8 cellular contexts compared by ENCODE assay signal in the genomic region with DNA sequence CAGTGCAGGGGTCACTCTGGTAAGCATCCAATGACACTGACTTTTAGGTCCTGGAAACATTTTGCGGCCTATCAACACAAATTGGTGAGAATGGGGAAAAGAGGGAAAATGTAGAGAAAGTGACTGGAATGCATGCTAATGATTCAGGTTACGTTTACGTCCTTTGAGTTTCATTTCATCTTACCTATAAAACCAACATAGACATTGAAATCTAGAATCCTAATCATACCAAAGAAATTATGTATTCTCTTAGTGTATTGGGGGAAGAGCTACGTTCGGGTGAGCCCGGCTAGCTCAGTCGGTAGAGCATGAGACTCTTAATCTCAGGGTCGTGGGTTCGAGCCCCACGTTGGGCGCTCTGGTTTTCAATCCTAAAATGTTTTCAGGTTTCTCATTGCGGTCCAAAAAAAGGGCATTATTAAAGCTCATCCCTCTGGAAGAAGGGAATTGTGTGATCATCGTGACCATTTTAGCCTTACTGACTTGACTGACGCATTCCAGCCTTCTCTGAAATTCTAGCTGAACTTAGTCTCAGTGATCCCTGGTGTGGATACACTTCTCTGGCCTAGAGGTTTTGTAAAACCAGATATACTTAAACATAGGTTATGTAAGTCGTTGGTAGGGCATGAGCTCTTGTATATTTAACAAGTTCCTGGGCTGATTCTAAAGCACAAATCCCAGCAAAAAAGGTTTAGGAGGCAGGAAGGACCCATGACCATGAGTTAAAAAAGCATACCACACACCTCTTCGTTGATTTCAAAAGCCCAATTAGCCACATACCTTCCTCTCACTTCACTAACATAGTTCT. TPM values are rescaled to one million over a fixed set of nuclear protein-coding genes. Genes with fewer than 3 reads are reported as not detected.
DNase-seq lines count a peak whose midpoint lies in the region; ATAC-seq lines count a peak whose summit lies in the region.

No MANE protein-coding gene starts in this region.

- H3K4me3 ChIP-seq in iPS-11a (ENCODE audit: low read depth, low read length) = peak overlapping the region; percentile 71

- intact Hi-C loops in Right ventricle myocardium inferior (cut with DNase I) = no loop called here
- intact Hi-C loops in cardiac septum (cut with DNase I) = no loop called here

- DNase-seq in Right ventricle myocardium inferior (ENCODE audit: missing footprints) (no peak), cardiac septum (ENCODE audit: low spot score) (no peak), NCI-H446 treated with DMSO at 0.1 percent for 48 hours (lab: John Stamatoyannopoulos, UW) (peak; percentile 83)
- DNase-seq in activated T-cell treated with anti-CD3 and anti-CD28 coated beads, Interleukin-2, amount 50 U/mL, for 4 hours = peak; percentile 18
- DNase-seq in stimulated activated naive CD8-positive, alpha-beta T cell treated with anti-CD3 and anti-CD28 coated beads, Interleukin-15, amount 100 ng/mL, for 72 hours = peak in 1 of 2 donors; percentile 66

- peak overlapping the region; percentile 37 for H3K4me3 Mint-ChIP-seq in activated T-cell treated with anti-CD3 and anti-CD28 coated beads, Interleukin-2, amount 50 U/mL, for 4 hours
- H3K4me3 Mint-ChIP-seq in stimulated activated naive CD8-positive, alpha-beta T cell treated with anti-CD3 and anti-CD28 coated beads, Interleukin-15, amount 100 ng/mL, for 72 hours = peak overlapping the region; percentile 19 to 73

- peak overlapping the region; percentile 49 to 89 for H3K27ac Mint-ChIP-seq in stimulated activated naive CD8-positive, alpha-beta T cell treated with anti-CD3 and anti-CD28 coated beads, Interleukin-15, amount 100 ng/mL, for 72 hours

- ATAC-seq in Right ventricle myocardium inferior = peak; percentile 8
- no peak for ATAC-seq in activated T-cell treated with anti-CD3 and anti-CD28 coated beads, Interleukin-2, amount 50 U/mL, for 4 hours
- ATAC-seq in stimulated activated naive CD8-positive, alpha-beta T cell treated with anti-CD3 and anti-CD28 coated beads, Interleukin-15, amount 100 ng/mL, for 72 hours = peak; percentile 10
- no peak for ATAC-seq in GM21737 (IDR thresholded peaks at IDR 0.05; ENCODE audit: unreplicated experiment)
- ATAC-seq in HG03469 (IDR thresholded peaks at IDR 0.05; ENCODE audit: unreplicated experiment) = no peak

- H3K4me1 Mint-ChIP-seq in activated T-cell treated with anti-CD3 and anti-CD28 coated beads, Interleukin-2, amount 50 U/mL, for 4 hours (ENCODE audit: low read depth) = peaks cover 15% of the 10 kb centered on the region
- H3K4me1 Mint-ChIP-seq in stimulated activated naive CD8-positive, alpha-beta T cell treated with anti-CD3 and anti-CD28 coated beads, Interleukin-15, amount 100 ng/mL, for 72 hours = peaks cover 12% of the 10 kb centered on the region

- H3K36me3 Mint-ChIP-seq in activated T-cell treated with anti-CD3 and anti-CD28 coated beads, Interleukin-2, amount 50 U/mL, for 4 hours (ENCODE audit: insufficient read depth) = no peaks in the 10 kb centered on the region

- no peaks in the 10 kb centered on the region for H3K9me3 Mint-ChIP-seq in activated T-cell treated with anti-CD3 and anti-CD28 coated beads, Interleukin-2, amount 50 U/mL, for 4 hours
- no peaks in the 10 kb centered on the region for H3K9me3 Mint-ChIP-seq in stimulated activated naive CD8-positive, alpha-beta T cell treated with anti-CD3 and anti-CD28 coated beads, Interleukin-15, amount 100 ng/mL, for 72 hours

- H3K27me3 Mint-ChIP-seq in activated T-cell treated with anti-CD3 and anti-CD28 coated beads, Interleukin-2, amount 50 U/mL, for 4 hours (ENCODE audit: low read depth) = no peaks in the 10 kb centered on the region
- H3K27me3 Mint-ChIP-seq in stimulated activated naive CD8-positive, alpha-beta T cell treated with anti-CD3 and anti-CD28 coated beads, Interleukin-15, amount 100 ng/mL, for 72 hours = no peaks in the 10 kb centered on the region

RNA-seq across cellular contexts. Expression of a gene that starts 18.3 kb away (rescaled TPM):
- total RNA-seq in Right ventricle myocardium inferior (29.0 TPM), cardiac septum (34.7 TPM)
- total RNA-seq in activated T-cell treated with anti-CD3 and anti-CD28 coated beads, Interleukin-2, amount 50 U/mL, for 4 hours = 10 to 100 TPM; 63.4 to 73.4 (median 72.0) TPM

RNA-seq across cellular contexts. Expression of a gene that starts 40.3 kb away (rescaled TPM):
- total RNA-seq in Right ventricle myocardium inferior (7.6 TPM), cardiac septum (7.4 TPM)
- total RNA-seq in activated T-cell treated with anti-CD3 and anti-CD28 coated beads, Interleukin-2, amount 50 U/mL, for 4 hours = 10 to 100 TPM; 49.2 to 51.1 (median 49.5) TPM

RNA-seq across cellular contexts. Expression of a gene that starts 56.4 kb away (rescaled TPM):
- total RNA-seq in Right ventricle myocardium inferior (not detected), cardiac septum (not detected)
- total RNA-seq in activated T-cell treated with anti-CD3 and anti-CD28 coated beads, Interleukin-2, amount 50 U/mL, for 4 hours = under 1 TPM in 1 of 3 donors, not detected in 2; 0.10 TPM

Comparison
In these comparisons a context has a peak if more than half of its experiments do, and no peak if none do; other contexts are left out.
1. ATAC-seq: peak in Right ventricle myocardium inferior (single experiment) and stimulated activated naive CD8-positive, alpha-beta T cell treated with anti-CD3 and anti-CD28 coated beads, Interleukin-15, amount 100 ng/mL, for 72 hours (single experiment); none in activated T-cell treated with anti-CD3 and anti-CD28 coated beads, Interleukin-2, amount 50 U/mL, for 4 hours (0 of 2), GM21737 (single experiment) and HG03469 (single experiment).
2. DNase-seq: peak in NCI-H446 treated with DMSO at 0.1 percent for 48 hours (single experiment) and activated T-cell treated with anti-CD3 and anti-CD28 coated beads, Interleukin-2, amount 50 U/mL, for 4 hours (single experiment); none in Right ventricle myocardium inferior (single experiment) and cardiac septum (single experiment).